Comparison of ENCODE assay signal across 13 cellular contexts in the genomic region with DNA sequence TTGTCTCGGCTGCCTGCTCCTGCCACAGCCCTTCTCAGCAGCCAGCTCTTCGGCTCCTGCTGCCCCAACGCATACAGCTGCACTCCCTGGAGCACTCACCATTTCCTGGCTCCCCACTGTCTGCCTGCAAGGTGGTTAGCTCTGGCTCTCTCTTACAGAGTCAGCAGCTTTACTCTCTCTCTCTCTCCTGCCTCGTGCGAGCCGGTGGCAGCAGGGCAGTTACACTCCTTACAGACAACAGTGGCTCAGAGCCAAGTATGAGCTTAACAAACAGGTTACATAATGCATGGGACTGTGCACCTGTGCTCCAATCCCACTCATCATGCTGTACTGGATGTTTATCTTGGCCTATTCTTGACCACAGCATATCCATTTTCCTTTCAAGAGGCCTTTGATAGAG. TPM values are rescaled to one million over a fixed set of nuclear protein-coding genes. Genes with fewer than 3 reads are reported as not detected.
DNase-seq lines count a peak whose midpoint lies in the region; ATAC-seq and TF ChIP-seq lines count a peak whose summit lies in the region.
"Had no signal": no experiment of that assay in that cellular context is flagged by ENCODE, and none has a peak within 500 bp of the region (broad histone marks: within the 10 kb centered on the region; RNA-seq: fewer than 3 reads in every experiment).

No MANE protein-coding gene starts in this region.

- H3K9me3 ChIP-seq in body of pancreas: no peaks in the 10 kb centered on the region
- H3K9me3 ChIP-seq in tibial artery: no peaks in the 10 kb centered on the region
- H3K9me3 ChIP-seq: esophagus squamous epithelium had no signal

- DNase-seq in HT1080 (ENCODE audit: low read depth) (peak; percentile 58), NCI-H2171 treated with DMSO at 0.1 percent for 48 hours (lab: John Stamatoyannopoulos, UW) (peak; percentile 82), body of pancreas (peak; percentile 70 to 88 (median 76)), renal cortical epithelial cell (ENCODE audit: low read depth) (peak; percentile 41), tibial artery (no peak)
- DNase-seq in effector CD4-positive, alpha-beta T cell: no peak
- no peak for DNase-seq in activated effector memory CD4-positive, alpha-beta T cell treated with anti-CD3 and anti-CD28 coated beads, Interleukin-2, amount 50 U/mL, for 16 hours
- DNase-seq: esophagus squamous epithelium; GDM1; NCI-H1694 treated with DMSO at 0.1 percent for 48 hours; stimulated activated naive CD4-positive, alpha-beta T cell treated with Interleukin-2 at 50 U/mL for 16 hours had no signal

- H3K4me3 ChIP-seq in body of pancreas (no peak overlapping the region), tibial artery (no peak overlapping the region)
- H3K4me3 ChIP-seq: esophagus squamous epithelium, skin epidermis had no signal

- no peak for TF ChIP-seq POLR2A in body of pancreas (IDR thresholded peaks at IDR 0.05)

- intact Hi-C loops in body of pancreas (cut with DNase I): no loop called here
- intact Hi-C loops in tibial artery (cut with DNase I; ENCODE audit: low total_unique reads): no loop called here

- no peaks in the 10 kb centered on the region for H3K27me3 ChIP-seq in body of pancreas
- H3K27me3 ChIP-seq in tibial artery: no peaks in the 10 kb centered on the region
- H3K27me3 ChIP-seq: esophagus squamous epithelium had no signal

- H3K27ac ChIP-seq in body of pancreas (peak overlapping the region in 3 of 4 donors; percentile 29 to 56 (median 37)), tibial artery (no peak overlapping the region)
- H3K27ac ChIP-seq: esophagus squamous epithelium, skin epidermis had no signal

- TF ChIP-seq CTCF in body of pancreas (IDR thresholded peaks at IDR 0.05) (no peak), tibial artery (IDR thresholded peaks at IDR 0.05) (no peak)

- WGBS in body of pancreas, 2 donors: 47 to 59% methylated on average over 6 of the region's 6 CpGs

- H3K36me3 ChIP-seq in body of pancreas (replicated peaks in 1 of 2; ENCODE audit: insufficient read depth in 1 of 2, low read depth in 2 of 2) (no peaks in the 10 kb centered on the region), tibial artery (no peaks in the 10 kb centered on the region)
- H3K36me3 ChIP-seq: esophagus squamous epithelium had no signal

- H3K4me1 ChIP-seq in body of pancreas (peaks cover 16% of the 10 kb centered on the region), tibial artery (peaks cover 0 to 6% (median 0%) of the 10 kb centered on the region in 4 donors)
- H3K4me1 ChIP-seq: esophagus squamous epithelium had no signal

- ATAC-seq in body of pancreas (peak; percentile 96), GM21786 (IDR thresholded peaks at IDR 0.05; ENCODE audit: unreplicated experiment) (no peak)

RNA-seq across cellular contexts. Expression of a gene that starts 47.4 kb away (rescaled TPM):
- 84.6 and 84.7 TPM in 2 replicates for total RNA-seq in HT1080 (2014; rRNA removed; shearing (Covaris generic))
- 67.8 and 83.9 TPM in 2 replicates for polyA plus RNA-seq in HT1080 (2015; cell fraction: cytosol; rRNA removed)
- 107 and 114 TPM in 2 replicates for polyA plus RNA-seq in HT1080 (2015; cell fraction: nucleus; rRNA removed)
- total RNA-seq in body of pancreas (10 to 100 TPM; 51.6 to 86.0 TPM), renal cortical epithelial cell (202 and 254 TPM in 2 replicates)

Comparison
In these comparisons a context has a peak if more than half of its experiments do, and no peak if none do; other contexts are left out.
1. DNase-seq: peak in HT1080 (single experiment), NCI-H2171 treated with DMSO at 0.1 percent for 48 hours (single experiment), body of pancreas (4 of 4) and renal cortical epithelial cell (single experiment); none in effector CD4-positive, alpha-beta T cell (single experiment), activated effector memory CD4-positive, alpha-beta T cell treated with anti-CD3 and anti-CD28 coated beads, Interleukin-2, amount 50 U/mL, for 16 hours (single experiment) and tibial artery (0 of 2).
2. H3K27ac ChIP-seq: peak in body of pancreas (3 of 4); none in tibial artery (0 of 2).